In the genomic region with DNA sequence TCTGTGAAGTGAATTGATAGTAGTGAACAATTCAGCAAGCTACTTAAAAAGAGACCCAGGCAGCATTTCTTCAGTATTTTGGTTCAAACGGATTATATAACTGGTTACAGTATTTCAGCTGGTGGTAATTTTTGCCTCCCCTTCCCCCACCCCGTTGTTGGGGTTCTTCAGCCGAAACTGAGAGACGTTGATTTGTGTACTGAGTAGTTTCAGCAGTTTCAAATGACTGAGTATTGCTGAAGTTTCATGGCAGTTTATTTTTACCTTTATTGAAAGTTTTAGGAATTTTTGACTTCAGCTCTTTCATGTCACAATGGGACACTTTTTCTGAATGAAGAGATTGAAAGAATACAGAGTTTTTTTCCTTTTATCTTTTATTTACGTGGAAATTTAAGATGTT, we compare ENCODE assay signal across 8 cellular contexts. TPM values are rescaled to one million over a fixed set of nuclear protein-coding genes. Genes with fewer than 3 reads are reported as not detected.
DNase-seq lines count a peak whose midpoint lies in the region; ATAC-seq and TF ChIP-seq lines count a peak whose summit lies in the region.

No MANE protein-coding gene starts in this region.

- POLR2A ChIA-PET in HEK293 (lab: Yijun Ruan, JAX), result interaction anchor here (1.1 kb wide), 1 partner anchor 13 kb away, joined by 3 read pairs; no protein-coding TSS in a partner anchor
- POLR2A ChIA-PET in activated CD4-positive, alpha-beta memory T cell treated with anti-CD3 and anti-CD28 coated beads for 36 hours (lab: Charles Lee), result interaction anchor here (0.7 to 1.6 kb wide), 3 partner anchors 16 to 846 kb away, joined by 3 to 4 read pairs (median 4); no protein-coding TSS in a partner anchor

- peak overlapping the region; percentile 98 for H3K27ac Mint-ChIP-seq in activated CD4-positive, alpha-beta memory T cell treated with anti-CD3 and anti-CD28 coated beads for 36 hours

- peak overlapping the region; percentile 86 for H3K4me3 Mint-ChIP-seq in activated CD4-positive, alpha-beta memory T cell treated with anti-CD3 and anti-CD28 coated beads for 36 hours

- peaks cover 3 to 29% of the 10 kb centered on the region in 2 experiments; a peak in 2 of 3 replicates for H3K36me3 ChIP-seq in HEK293 (ENCODE audit: control insufficient read depth in 2 of 2, insufficient read depth in 1 of 2, low read length in 2 of 2)
- H3K36me3 ChIP-seq in fibroblast of lung (ENCODE audit: control insufficient read depth, insufficient read depth, low read length), result no peaks in the 10 kb centered on the region
- H3K36me3 ChIP-seq in prostate gland, result no peaks in the 10 kb centered on the region

- no peak for TF ChIP-seq CTCF in AG09309 (IDR thresholded peaks at IDR 0.05; ENCODE audit: control insufficient read depth, insufficient read depth, low read depth, low read length, missing control alignments)
- no peak for TF ChIP-seq CTCF in HEK293 (tag by site-specific recombination; IDR thresholded peaks at IDR 0.05)
- TF ChIP-seq CTCF in fibroblast of lung (conservative IDR thresholded peaks at IDR 0.05 in 1 of 2, IDR thresholded peaks at IDR 0.05 in 1 of 2; ENCODE audit: low read depth in 1 of 2, low read length in 2 of 2), result no peak
- no peak for TF ChIP-seq CTCF in prostate gland (IDR thresholded peaks at IDR 0.05)

- peak overlapping the region; percentile 39; the same call in 1 of the 2 replicates for H3K27ac ChIP-seq in HEK293 (ENCODE audit: extremely low read depth, low read depth, low read length)
- H3K27ac ChIP-seq in fibroblast of lung (ENCODE audit: insufficient read depth, low read length), result peak overlapping the region; percentile 75
- H3K27ac ChIP-seq in prostate gland, result peak overlapping the region; percentile 100

- CTCF ChIA-PET in HEK293 (lab: Yijun Ruan, JAX), result interaction anchor here (0.7 kb wide), 1 partner anchor 226 kb away, joined by 3 read pairs; no protein-coding TSS in a partner anchor
- CTCF ChIA-PET in activated CD4-positive, alpha-beta memory T cell treated with anti-CD3 and anti-CD28 coated beads for 36 hours (lab: Charles Lee), result interaction anchor here (0.9 to 2.0 kb wide), 5 partner anchors 16 to 49 kb away, joined by 3 to 5 read pairs (median 4); no protein-coding TSS in a partner anchor

- peaks cover 3% of the 10 kb centered on the region; the same call in 1 of the 2 replicates for H3K4me1 ChIP-seq in HEK293 (ENCODE audit: control insufficient read depth, insufficient read depth, low read length)
- H3K4me1 ChIP-seq in fibroblast of lung (ENCODE audit: control insufficient read depth, extremely low read depth, insufficient read depth, low read length), result peaks cover 6% of the 10 kb centered on the region
- peaks cover 4% of the 10 kb centered on the region for H3K4me1 ChIP-seq in prostate gland (replicated peaks)

- H3K4me1 Mint-ChIP-seq in activated CD4-positive, alpha-beta memory T cell treated with anti-CD3 and anti-CD28 coated beads for 36 hours (ENCODE audit: low read depth), result peaks cover 41% of the 10 kb centered on the region

- no peaks in the 10 kb centered on the region for H3K9me3 Mint-ChIP-seq in activated CD4-positive, alpha-beta memory T cell treated with anti-CD3 and anti-CD28 coated beads for 36 hours

- H3K4me2 ChIP-seq in fibroblast of lung (ENCODE audit: extremely low read depth, insufficient read depth, low read length), result peak overlapping the region; percentile 98

- no peaks in the 10 kb centered on the region for H3K27me3 ChIP-seq in fibroblast of lung (ENCODE audit: control insufficient read depth, insufficient read depth, low read length)
- H3K27me3 ChIP-seq in prostate gland (replicated peaks; ENCODE audit: insufficient read depth), result no peaks in the 10 kb centered on the region

- DNase-seq in AG09309 (ENCODE audit: low read depth), result no peak
- DNase-seq in activated CD4-positive, alpha-beta memory T cell treated with anti-CD3 and anti-CD28 coated beads for 36 hours, result peak; percentile 73
- DNase-seq in fibroblast of lung (ENCODE audit: low read depth in 2 of 2), result no peak
- no peak for DNase-seq in prostate gland (ENCODE audit: low spot score)
- no peak for DNase-seq in GDM1 (lab: John Stamatoyannopoulos, UW)

- intact Hi-C loops in activated CD4-positive, alpha-beta memory T cell treated with anti-CD3 and anti-CD28 coated beads for 36 hours (cut with micrococcal nuclease), result loop anchor here (1.0 to 5.0 kb wide), 4 partner anchors 18 to 1862 kb away; no protein-coding TSS in a partner anchor
- intact Hi-C loops in prostate gland (cut with DNase I), result loop anchor here (2.0 to 10.0 kb wide), 2 partner anchors 267 to 1181 kb away; a partner anchor contains a TSS

- TF ChIP-seq POLR2A in prostate gland (IDR thresholded peaks at IDR 0.05), result no peak

- H3K79me2 ChIP-seq in fibroblast of lung (ENCODE audit: control insufficient read depth, insufficient read depth, low read length), result peaks cover 67% of the 10 kb centered on the region

- H3K4me3 ChIP-seq in AG09309 (ENCODE audit: control insufficient read depth, low read depth, low read length) (peak overlapping the region; percentile 96), HEK293 (ENCODE audit: low read depth, low read length) (peak overlapping the region; percentile 95), fibroblast of lung (replicated peaks in 1 of 4; ENCODE audit: control extremely low read depth in 1 of 4, insufficient read depth in 1 of 4, low read depth in 3 of 4, low read length in 4 of 4) (peak overlapping the region; percentile 95 to 98 (median 98)), prostate gland (peak overlapping the region; percentile 92 to 99)

- WGBS in prostate gland, result 1% methylated on average over 5 of the region's 5 CpGs

- peaks cover 3% of the 10 kb centered on the region for H4K20me1 ChIP-seq in fibroblast of lung (ENCODE audit: control insufficient read depth, extremely low read depth, insufficient read depth, low read length)

- peaks cover 52% of the 10 kb centered on the region for H3K36me3 Mint-ChIP-seq in activated CD4-positive, alpha-beta memory T cell treated with anti-CD3 and anti-CD28 coated beads for 36 hours

- no peaks in the 10 kb centered on the region for H3K9me3 ChIP-seq in HEK293 (ENCODE audit: control insufficient read depth, insufficient read depth, low read depth, low read length)
- H3K9me3 ChIP-seq in fibroblast of lung (ENCODE audit: control insufficient read depth, insufficient read depth, low read depth, low read length), result no peaks in the 10 kb centered on the region
- no peaks in the 10 kb centered on the region for H3K9me3 ChIP-seq in prostate gland

- H3K9ac ChIP-seq in fibroblast of lung (ENCODE audit: insufficient read depth, low read length), result peak overlapping the region; percentile 26

- H2AFZ ChIP-seq in fibroblast of lung (ENCODE audit: low read length), result no peak overlapping the region

- ATAC-seq in activated CD4-positive, CD25-positive, alpha-beta regulatory T cell treated with anti-CD3 and anti-CD28 coated beads, Interleukin-2, amount 50 U/mL, for 24 hours, result no peak
- no peak for ATAC-seq in GM21367 (IDR thresholded peaks at IDR 0.05; ENCODE audit: unreplicated experiment)

- H3K27me3 Mint-ChIP-seq in activated CD4-positive, alpha-beta memory T cell treated with anti-CD3 and anti-CD28 coated beads for 36 hours, result no peaks in the 10 kb centered on the region

TF ChIP-seq in HEK293, 187 proteins besides CTCF, POLR2A, EP300 and RAD21 (continues in another document):
- no peak for TF ChIP-seq IKZF3 (tag by site-specific recombination; IDR thresholded peaks at IDR 0.05)
- no peak for TF ChIP-seq KLF1 (tag by site-specific recombination; IDR thresholded peaks at IDR 0.05)
- TF ChIP-seq, protein P1, sequence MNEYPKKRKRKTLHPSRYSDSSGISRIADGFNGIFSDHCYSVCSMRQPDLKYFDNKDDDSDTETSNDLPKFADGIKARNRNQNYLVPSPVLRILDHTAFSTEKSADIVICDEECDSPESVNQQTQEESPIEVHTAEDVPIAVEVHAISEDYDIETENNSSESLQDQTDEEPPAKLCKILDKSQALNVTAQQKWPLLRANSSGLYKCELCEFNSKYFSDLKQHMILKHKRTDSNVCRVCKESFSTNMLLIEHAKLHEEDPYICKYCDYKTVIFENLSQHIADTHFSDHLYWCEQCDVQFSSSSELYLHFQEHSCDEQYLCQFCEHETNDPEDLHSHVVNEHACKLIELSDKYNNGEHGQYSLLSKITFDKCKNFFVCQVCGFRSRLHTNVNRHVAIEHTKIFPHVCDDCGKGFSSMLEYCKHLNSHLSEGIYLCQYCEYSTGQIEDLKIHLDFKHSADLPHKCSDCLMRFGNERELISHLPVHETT (tag by site-specific recombination; IDR thresholded peaks at IDR 0.05), result no peak
- TF ChIP-seq ZNF501 (tag by site-specific recombination; IDR thresholded peaks at IDR 0.05), result 0 out of 2 replicates have a peak, but pooled peaks have one; percentile 6
- TF ChIP-seq ZNF140 (tag by site-specific recombination; IDR thresholded peaks at IDR 0.05), result no peak
- 0 out of 2 replicates have a peak, but pooled peaks have one; percentile 14 for TF ChIP-seq PRDM1 (tag by site-specific recombination; IDR thresholded peaks at IDR 0.05)
- no peak for TF ChIP-seq SP2 (tag by site-specific recombination; IDR thresholded peaks at IDR 0.05)
- TF ChIP-seq, protein P2, sequence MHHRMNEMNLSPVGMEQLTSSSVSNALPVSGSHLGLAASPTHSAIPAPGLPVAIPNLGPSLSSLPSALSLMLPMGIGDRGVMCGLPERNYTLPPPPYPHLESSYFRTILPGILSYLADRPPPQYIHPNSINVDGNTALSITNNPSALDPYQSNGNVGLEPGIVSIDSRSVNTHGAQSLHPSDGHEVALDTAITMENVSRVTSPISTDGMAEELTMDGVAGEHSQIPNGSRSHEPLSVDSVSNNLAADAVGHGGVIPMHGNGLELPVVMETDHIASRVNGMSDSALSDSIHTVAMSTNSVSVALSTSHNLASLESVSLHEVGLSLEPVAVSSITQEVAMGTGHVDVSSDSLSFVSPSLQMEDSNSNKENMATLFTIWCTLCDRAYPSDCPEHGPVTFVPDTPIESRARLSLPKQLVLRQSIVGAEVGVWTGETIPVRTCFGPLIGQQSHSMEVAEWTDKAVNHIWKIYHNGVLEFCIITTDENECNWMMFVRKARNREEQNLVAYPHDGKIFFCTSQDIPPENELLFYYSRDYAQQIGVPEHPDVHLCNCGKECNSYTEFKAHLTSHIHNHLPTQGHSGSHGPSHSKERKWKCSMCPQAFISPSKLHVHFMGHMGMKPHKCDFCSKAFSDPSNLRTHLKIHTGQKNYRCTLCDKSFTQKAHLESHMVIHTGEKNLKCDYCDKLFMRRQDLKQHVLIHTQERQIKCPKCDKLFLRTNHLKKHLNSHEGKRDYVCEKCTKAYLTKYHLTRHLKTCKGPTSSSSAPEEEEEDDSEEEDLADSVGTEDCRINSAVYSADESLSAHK (tag by site-specific recombination; IDR thresholded peaks at IDR 0.05), result peak; percentile 51; the same call in 1 of the 2 replicates
- TF ChIP-seq KLF16 (tag by site-specific recombination; IDR thresholded peaks at IDR 0.05), result no peak
- TF ChIP-seq ZNF169 (tag by site-specific recombination; IDR thresholded peaks at IDR 0.05), result no peak

RNA-seq across cellular contexts. Expression of a gene that starts 1.7 kb away (rescaled TPM):
- total RNA-seq in activated CD4-positive, alpha-beta memory T cell treated with anti-CD3 and anti-CD28 coated beads for 36 hours, result 10 to 100 TPM; 94.1 to 98.5 TPM
- total RNA-seq in fibroblast of lung (80.9 and 82.1 TPM in 2 replicates), prostate gland (10 to 100 TPM; 63.4 to 84.6 TPM)
- polyA plus RNA-seq in fibroblast of lung, result 45.5 and 50.4 TPM in 2 replicates
- 29.5 and 30.0 TPM in 2 replicates for polyA plus RNA-seq in fibroblast of lung (2012)
- 0.90 and 1.7 TPM in 2 replicates for polyA minus RNA-seq in fibroblast of lung (ENCODE audit: low replicate concordance)

Comparison
In these comparisons a context has a peak if more than half of its experiments do, and no peak if none do; other contexts are left out.
1. H3K27ac ChIP-seq: peak in every context shown above with its lines; median percentile 100 in prostate gland; 75 in fibroblast of lung; 39 in HEK293.